ENCODE assay signal across 1 cellular context in the genomic region with DNA sequence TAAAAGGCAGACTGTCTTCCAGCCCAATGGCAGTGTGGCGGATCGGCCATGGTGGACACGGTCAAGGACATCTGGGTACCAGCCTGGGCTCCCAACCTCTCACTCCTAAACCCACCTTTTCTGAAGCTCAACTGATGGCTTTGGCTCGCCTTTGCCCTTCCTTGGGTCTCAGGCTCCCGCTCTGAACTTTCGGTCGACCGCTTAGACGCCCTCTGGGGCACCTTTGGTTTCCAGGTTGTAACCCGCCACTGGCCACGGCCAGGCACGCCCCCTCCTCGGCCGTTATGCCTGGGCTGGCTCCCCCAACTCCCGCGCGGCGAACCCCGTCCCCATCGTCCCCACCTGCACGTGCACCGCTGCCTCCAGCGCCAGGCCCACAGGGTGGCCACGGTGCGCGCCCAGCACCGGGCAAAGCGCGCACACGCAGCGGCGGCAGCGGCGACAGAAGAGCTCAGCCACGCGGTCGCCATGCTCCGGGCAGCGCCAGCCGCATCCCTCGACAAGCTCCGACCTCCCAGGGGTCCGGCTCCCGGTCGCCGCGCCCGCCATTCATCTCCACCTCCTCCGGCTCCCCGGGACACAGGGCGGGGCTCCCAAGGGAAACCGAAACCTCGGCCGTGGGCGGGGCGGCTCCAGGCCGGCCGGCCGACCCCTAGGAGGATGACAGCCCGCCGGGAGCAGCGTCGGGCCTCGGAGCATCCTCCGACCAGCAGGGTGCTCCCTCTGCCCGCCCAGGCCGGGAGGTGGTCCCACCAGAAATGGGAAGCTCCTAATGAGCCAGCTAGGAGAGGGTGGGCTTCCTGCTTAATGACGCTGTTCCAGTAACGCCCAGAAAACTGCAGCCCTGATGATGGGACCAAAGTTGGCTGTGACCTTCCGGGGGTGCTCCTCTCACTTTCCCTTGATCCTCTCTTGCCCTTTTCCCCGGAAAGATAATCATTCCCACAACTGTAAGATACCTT.
TF ChIP-seq lines count a peak whose summit lies in the region.

A gene with protein sequence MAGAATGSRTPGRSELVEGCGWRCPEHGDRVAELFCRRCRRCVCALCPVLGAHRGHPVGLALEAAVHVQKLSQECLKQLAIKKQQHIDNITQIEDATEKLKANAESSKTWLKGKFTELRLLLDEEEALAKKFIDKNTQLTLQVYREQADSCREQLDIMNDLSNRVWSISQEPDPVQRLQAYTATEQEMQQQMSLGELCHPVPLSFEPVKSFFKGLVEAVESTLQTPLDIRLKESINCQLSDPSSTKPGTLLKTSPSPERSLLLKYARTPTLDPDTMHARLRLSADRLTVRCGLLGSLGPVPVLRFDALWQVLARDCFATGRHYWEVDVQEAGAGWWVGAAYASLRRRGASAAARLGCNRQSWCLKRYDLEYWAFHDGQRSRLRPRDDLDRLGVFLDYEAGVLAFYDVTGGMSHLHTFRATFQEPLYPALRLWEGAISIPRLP (minus strand): TSS at position 583 of the 962 bp plus-strand sequence. CDS start 34 bp downstream, at position 549.

TF ChIP-seq in K562, 482 proteins besides CTCF, POLR2A, EP300 and RAD21 (continued from another document and continues in another):
- TF ChIP-seq, protein P1, sequence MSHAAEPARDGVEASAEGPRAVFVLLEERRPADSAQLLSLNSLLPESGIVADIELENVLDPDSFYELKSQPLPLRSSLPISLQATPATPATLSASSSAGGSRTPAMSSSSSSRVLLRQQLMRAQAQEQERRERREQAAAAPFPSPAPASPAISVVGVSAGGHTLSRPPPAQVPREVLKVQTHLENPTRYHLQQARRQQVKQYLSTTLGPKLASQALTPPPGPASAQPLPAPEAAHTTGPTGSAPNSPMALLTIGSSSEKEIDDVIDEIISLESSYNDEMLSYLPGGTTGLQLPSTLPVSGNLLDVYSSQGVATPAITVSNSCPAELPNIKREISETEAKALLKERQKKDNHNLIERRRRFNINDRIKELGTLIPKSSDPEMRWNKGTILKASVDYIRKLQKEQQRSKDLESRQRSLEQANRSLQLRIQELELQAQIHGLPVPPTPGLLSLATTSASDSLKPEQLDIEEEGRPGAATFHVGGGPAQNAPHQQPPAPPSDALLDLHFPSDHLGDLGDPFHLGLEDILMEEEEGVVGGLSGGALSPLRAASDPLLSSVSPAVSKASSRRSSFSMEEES (CRISPR knock-in tag; IDR thresholded peaks at IDR 0.05): no peak
- TF ChIP-seq HDAC1 (IDR thresholded peaks at IDR 0.05) (peak in 1 of 2 experiments; percentile 95; a peak in 3 of 4 replicates), SREBF2 (CRISPR knock-in tag; IDR thresholded peaks at IDR 0.05) (no peak), ZNF764 (CRISPR knock-in tag; IDR thresholded peaks at IDR 0.05; ENCODE audit: low read depth) (no peak), ZBTB7A (IDR thresholded peaks at IDR 0.05; ENCODE audit: borderline replicate concordance, control insufficient read depth, low read depth, low read length) (peak; percentile 60; the same call in 1 of the 2 replicates), MEF2D (tag; conservative IDR thresholded peaks at IDR 0.05; ENCODE audit: low read depth) (no peak), ZNF586 (CRISPR knock-in tag; conservative IDR thresholded peaks at IDR 0.05) (no peak), BRD4 (IDR thresholded peaks at IDR 0.05) (no peak), HDAC6 (IDR thresholded peaks at IDR 0.05; ENCODE audit: low read depth, low read length) (no peak), JUNB (CRISPR knock-in tag; conservative IDR thresholded peaks at IDR 0.05) (no peak), NRF1 (conservative IDR thresholded peaks at IDR 0.05 in 1 of 2, IDR thresholded peaks at IDR 0.05 in 1 of 2) (peak; percentile 55 to 66), THRAP3 (IDR thresholded peaks at IDR 0.05; ENCODE audit: borderline replicate concordance) (no peak), LEF1 (IDR thresholded peaks at IDR 0.05) (no peak), ATF1 (CRISPR knock-in tag; IDR thresholded peaks at IDR 0.05) (no peak), ATF1 (tag; IDR thresholded peaks at IDR 0.05) (peak; percentile 56; the same call in 1 of the 2 replicates), ZNF134 (CRISPR knock-in tag; conservative IDR thresholded peaks at IDR 0.05) (no peak), POU5F1 (IDR thresholded peaks at IDR 0.05; ENCODE audit: borderline replicate concordance, low read depth, low read length, partially characterized antibody) (no peak), TEAD2 (tag; IDR thresholded peaks at IDR 0.05) (no peak), SAP30 (IDR thresholded peaks at IDR 0.05; ENCODE audit: borderline replicate concordance, insufficient read depth, low read depth, low read length, poor library complexity, severe bottlenecking) (peak; percentile 92), XRCC3 (IDR thresholded peaks at IDR 0.05) (no peak), TAF7 (tag; IDR thresholded peaks at IDR 0.05) (no peak), FOS (IDR thresholded peaks at IDR 0.05; ENCODE audit: extremely low read depth, insufficient read length) (no peak), ELF2 (CRISPR knock-in tag; IDR thresholded peaks at IDR 0.05) (no peak)
- TF ChIP-seq, protein P2, sequence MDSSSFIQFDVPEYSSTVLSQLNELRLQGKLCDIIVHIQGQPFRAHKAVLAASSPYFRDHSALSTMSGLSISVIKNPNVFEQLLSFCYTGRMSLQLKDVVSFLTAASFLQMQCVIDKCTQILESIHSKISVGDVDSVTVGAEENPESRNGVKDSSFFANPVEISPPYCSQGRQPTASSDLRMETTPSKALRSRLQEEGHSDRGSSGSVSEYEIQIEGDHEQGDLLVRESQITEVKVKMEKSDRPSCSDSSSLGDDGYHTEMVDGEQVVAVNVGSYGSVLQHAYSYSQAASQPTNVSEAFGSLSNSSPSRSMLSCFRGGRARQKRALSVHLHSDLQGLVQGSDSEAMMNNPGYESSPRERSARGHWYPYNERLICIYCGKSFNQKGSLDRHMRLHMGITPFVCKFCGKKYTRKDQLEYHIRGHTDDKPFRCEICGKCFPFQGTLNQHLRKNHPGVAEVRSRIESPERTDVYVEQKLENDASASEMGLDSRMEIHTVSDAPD (CRISPR knock-in tag; IDR thresholded peaks at IDR 0.05): no peak
- TF ChIP-seq, protein P3, sequence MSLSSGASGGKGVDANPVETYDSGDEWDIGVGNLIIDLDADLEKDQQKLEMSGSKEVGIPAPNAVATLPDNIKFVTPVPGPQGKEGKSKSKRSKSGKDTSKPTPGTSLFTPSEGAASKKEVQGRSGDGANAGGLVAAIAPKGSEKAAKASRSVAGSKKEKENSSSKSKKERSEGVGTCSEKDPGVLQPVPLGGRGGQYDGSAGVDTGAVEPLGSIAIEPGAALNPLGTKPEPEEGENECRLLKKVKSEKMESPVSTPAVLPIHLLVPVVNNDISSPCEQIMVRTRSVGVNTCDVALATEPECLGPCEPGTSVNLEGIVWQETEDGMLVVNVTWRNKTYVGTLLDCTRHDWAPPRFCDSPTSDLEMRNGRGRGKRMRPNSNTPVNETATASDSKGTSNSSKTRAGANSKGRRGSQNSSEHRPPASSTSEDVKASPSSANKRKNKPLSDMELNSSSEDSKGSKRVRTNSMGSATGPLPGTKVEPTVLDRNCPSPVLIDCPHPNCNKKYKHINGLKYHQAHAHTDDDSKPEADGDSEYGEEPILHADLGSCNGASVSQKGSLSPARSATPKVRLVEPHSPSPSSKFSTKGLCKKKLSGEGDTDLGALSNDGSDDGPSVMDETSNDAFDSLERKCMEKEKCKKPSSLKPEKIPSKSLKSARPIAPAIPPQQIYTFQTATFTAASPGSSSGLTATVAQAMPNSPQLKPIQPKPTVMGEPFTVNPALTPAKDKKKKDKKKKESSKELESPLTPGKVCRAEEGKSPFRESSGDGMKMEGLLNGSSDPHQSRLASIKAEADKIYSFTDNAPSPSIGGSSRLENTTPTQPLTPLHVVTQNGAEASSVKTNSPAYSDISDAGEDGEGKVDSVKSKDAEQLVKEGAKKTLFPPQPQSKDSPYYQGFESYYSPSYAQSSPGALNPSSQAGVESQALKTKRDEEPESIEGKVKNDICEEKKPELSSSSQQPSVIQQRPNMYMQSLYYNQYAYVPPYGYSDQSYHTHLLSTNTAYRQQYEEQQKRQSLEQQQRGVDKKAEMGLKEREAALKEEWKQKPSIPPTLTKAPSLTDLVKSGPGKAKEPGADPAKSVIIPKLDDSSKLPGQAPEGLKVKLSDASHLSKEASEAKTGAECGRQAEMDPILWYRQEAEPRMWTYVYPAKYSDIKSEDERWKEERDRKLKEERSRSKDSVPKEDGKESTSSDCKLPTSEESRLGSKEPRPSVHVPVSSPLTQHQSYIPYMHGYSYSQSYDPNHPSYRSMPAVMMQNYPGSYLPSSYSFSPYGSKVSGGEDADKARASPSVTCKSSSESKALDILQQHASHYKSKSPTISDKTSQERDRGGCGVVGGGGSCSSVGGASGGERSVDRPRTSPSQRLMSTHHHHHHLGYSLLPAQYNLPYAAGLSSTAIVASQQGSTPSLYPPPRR (CRISPR knock-in tag; IDR thresholded peaks at IDR 0.05; ENCODE audit: borderline replicate concordance): no peak
- TF ChIP-seq, protein P4, sequence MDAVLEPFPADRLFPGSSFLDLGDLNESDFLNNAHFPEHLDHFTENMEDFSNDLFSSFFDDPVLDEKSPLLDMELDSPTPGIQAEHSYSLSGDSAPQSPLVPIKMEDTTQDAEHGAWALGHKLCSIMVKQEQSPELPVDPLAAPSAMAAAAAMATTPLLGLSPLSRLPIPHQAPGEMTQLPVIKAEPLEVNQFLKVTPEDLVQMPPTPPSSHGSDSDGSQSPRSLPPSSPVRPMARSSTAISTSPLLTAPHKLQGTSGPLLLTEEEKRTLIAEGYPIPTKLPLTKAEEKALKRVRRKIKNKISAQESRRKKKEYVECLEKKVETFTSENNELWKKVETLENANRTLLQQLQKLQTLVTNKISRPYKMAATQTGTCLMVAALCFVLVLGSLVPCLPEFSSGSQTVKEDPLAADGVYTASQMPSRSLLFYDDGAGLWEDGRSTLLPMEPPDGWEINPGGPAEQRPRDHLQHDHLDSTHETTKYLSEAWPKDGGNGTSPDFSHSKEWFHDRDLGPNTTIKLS (IDR thresholded peaks at IDR 0.05; ENCODE audit: borderline replicate concordance, low read depth): no peak
- TF ChIP-seq, protein P5, sequence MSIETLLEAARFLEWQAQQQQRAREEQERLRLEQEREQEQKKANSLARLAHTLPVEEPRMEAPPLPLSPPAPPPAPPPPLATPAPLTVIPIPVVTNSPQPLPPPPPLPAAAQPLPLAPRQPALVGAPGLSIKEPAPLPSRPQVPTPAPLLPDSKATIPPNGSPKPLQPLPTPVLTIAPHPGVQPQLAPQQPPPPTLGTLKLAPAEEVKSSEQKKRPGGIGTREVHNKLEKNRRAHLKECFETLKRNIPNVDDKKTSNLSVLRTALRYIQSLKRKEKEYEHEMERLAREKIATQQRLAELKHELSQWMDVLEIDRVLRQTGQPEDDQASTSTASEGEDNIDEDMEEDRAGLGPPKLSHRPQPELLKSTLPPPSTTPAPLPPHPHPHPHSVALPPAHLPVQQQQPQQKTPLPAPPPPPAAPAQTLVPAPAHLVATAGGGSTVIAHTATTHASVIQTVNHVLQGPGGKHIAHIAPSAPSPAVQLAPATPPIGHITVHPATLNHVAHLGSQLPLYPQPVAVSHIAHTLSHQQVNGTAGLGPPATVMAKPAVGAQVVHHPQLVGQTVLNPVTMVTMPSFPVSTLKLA (conservative IDR thresholded peaks at IDR 0.05): peak; percentile 85 to 95
- TF ChIP-seq, protein P6, sequence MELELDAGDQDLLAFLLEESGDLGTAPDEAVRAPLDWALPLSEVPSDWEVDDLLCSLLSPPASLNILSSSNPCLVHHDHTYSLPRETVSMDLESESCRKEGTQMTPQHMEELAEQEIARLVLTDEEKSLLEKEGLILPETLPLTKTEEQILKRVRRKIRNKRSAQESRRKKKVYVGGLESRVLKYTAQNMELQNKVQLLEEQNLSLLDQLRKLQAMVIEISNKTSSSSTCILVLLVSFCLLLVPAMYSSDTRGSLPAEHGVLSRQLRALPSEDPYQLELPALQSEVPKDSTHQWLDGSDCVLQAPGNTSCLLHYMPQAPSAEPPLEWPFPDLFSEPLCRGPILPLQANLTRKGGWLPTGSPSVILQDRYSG (tag; conservative IDR thresholded peaks at IDR 0.05; ENCODE audit: low read depth): no peak
- TF ChIP-seq, protein P7, sequence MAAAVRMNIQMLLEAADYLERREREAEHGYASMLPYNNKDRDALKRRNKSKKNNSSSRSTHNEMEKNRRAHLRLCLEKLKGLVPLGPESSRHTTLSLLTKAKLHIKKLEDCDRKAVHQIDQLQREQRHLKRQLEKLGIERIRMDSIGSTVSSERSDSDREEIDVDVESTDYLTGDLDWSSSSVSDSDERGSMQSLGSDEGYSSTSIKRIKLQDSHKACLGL (CRISPR knock-in tag; IDR thresholded peaks at IDR 0.05; ENCODE audit: borderline replicate concordance, poor library complexity, severe bottlenecking): peak; percentile 44
- TF ChIP-seq, protein P8, sequence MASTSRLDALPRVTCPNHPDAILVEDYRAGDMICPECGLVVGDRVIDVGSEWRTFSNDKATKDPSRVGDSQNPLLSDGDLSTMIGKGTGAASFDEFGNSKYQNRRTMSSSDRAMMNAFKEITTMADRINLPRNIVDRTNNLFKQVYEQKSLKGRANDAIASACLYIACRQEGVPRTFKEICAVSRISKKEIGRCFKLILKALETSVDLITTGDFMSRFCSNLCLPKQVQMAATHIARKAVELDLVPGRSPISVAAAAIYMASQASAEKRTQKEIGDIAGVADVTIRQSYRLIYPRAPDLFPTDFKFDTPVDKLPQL (IDR thresholded peaks at IDR 0.05; ENCODE audit: extremely low read depth, insufficient read length): no peak
- TF ChIP-seq, protein P9, sequence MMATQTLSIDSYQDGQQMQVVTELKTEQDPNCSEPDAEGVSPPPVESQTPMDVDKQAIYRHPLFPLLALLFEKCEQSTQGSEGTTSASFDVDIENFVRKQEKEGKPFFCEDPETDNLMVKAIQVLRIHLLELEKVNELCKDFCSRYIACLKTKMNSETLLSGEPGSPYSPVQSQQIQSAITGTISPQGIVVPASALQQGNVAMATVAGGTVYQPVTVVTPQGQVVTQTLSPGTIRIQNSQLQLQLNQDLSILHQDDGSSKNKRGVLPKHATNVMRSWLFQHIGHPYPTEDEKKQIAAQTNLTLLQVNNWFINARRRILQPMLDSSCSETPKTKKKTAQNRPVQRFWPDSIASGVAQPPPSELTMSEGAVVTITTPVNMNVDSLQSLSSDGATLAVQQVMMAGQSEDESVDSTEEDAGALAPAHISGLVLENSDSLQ (IDR thresholded peaks at IDR 0.05): peak; percentile 50
- TF ChIP-seq, protein P10, sequence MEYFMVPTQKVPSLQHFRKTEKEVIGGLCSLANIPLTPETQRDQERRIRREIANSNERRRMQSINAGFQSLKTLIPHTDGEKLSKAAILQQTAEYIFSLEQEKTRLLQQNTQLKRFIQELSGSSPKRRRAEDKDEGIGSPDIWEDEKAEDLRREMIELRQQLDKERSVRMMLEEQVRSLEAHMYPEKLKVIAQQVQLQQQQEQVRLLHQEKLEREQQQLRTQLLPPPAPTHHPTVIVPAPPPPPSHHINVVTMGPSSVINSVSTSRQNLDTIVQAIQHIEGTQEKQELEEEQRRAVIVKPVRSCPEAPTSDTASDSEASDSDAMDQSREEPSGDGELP (CRISPR knock-in tag; IDR thresholded peaks at IDR 0.05; ENCODE audit: borderline replicate concordance): peak; percentile 62
